ENCODE assay signal across 1 cellular context in genomic region chr2:138282014-138282413, GRCh38.
TF ChIP-seq lines count a peak whose summit lies in the region.

No MANE protein-coding gene starts in this region.

TF ChIP-seq in HepG2, 621 proteins besides CTCF, POLR2A, EP300 and RAD21 (continued from another document and continues in another):
- peak; percentile 92 for TF ChIP-seq ZBTB10 (CRISPR knock-in tag; IDR thresholded peaks at IDR 0.05; ENCODE audit: borderline replicate concordance)
- TF ChIP-seq ZBED4 (CRISPR knock-in tag; IDR thresholded peaks at IDR 0.05; ENCODE audit: borderline replicate concordance) = no peak
- TF ChIP-seq TCF7 (IDR thresholded peaks at IDR 0.05; ENCODE audit: low read depth) = no peak
- peak; percentile 32 for TF ChIP-seq STAG1 (CRISPR knock-in tag; IDR thresholded peaks at IDR 0.05)
- TF ChIP-seq HOXD1 (CRISPR knock-in tag; IDR thresholded peaks at IDR 0.05) = peak; percentile 59; the same call in 1 of the 2 replicates
- TF ChIP-seq, protein P1, sequence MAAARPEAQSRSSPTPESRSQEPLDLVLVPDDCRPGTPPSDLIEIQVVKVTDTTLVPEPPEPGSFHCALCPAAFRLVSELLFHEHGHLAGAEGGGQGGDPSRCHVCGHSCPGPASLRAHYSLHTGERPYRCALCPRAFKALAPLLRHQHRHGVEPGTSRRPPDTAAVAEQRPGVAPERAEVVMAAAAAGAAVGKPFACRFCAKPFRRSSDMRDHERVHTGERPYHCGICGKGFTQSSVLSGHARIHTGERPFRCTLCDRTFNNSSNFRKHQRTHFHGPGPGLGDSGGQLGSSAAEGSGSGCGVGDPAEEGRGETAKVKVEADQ (CRISPR knock-in tag; IDR thresholded peaks at IDR 0.05; ENCODE audit: borderline replicate concordance) = no peak
- TF ChIP-seq CCDC6 (CRISPR knock-in tag; IDR thresholded peaks at IDR 0.05) = no peak
- TF ChIP-seq ZBTB37 (CRISPR knock-in tag; IDR thresholded peaks at IDR 0.05) = peak; percentile 94
- no peak for TF ChIP-seq ZNF773 (CRISPR knock-in tag; IDR thresholded peaks at IDR 0.05; ENCODE audit: borderline replicate concordance)
- TF ChIP-seq RERE (CRISPR knock-in tag; IDR thresholded peaks at IDR 0.05; ENCODE audit: low read depth) = no peak
- TF ChIP-seq NCOA2 (CRISPR knock-in tag; IDR thresholded peaks at IDR 0.05) = peak; percentile 24; the same call in 1 of the 2 replicates
- peak; percentile 45; the same call in 1 of the 2 replicates for TF ChIP-seq PHF21A (CRISPR knock-in tag; IDR thresholded peaks at IDR 0.05)
- TF ChIP-seq EEA1 (CRISPR knock-in tag; IDR thresholded peaks at IDR 0.05; ENCODE audit: borderline replicate concordance) = no peak
- peak; percentile 66; the same call in 1 of the 2 replicates for TF ChIP-seq FOXK1 (CRISPR knock-in tag; IDR thresholded peaks at IDR 0.05; ENCODE audit: borderline replicate concordance, low read depth)
- TF ChIP-seq ZBTB7B (CRISPR knock-in tag; IDR thresholded peaks at IDR 0.05) = 0 out of 2 replicates have a peak, but pooled peaks have one; percentile 30
- TF ChIP-seq, protein P2, sequence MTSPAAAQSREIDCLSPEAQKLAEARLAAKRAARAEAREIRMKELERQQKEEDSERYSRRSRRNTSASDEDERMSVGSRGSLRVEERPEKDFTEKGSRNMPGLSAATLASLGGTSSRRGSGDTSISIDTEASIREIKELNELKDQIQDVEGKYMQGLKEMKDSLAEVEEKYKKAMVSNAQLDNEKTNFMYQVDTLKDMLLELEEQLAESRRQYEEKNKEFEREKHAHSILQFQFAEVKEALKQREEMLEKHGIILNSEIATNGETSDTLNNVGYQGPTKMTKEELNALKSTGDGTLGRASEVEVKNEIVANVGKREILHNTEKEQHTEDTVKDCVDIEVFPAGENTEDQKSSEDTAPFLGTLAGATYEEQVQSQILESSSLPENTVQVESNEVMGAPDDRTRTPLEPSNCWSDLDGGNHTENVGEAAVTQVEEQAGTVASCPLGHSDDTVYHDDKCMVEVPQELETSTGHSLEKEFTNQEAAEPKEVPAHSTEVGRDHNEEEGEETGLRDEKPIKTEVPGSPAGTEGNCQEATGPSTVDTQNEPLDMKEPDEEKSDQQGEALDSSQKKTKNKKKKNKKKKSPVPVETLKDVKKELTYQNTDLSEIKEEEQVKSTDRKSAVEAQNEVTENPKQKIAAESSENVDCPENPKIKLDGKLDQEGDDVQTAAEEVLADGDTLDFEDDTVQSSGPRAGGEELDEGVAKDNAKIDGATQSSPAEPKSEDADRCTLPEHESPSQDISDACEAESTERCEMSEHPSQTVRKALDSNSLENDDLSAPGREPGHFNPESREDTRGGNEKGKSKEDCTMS (CRISPR knock-in tag; conservative IDR thresholded peaks at IDR 0.05) = no peak
- peak; percentile 64; the same call in 1 of the 2 replicates for TF ChIP-seq ZNF331 (CRISPR knock-in tag; IDR thresholded peaks at IDR 0.05)
- TF ChIP-seq MATR3 (CRISPR knock-in tag; IDR thresholded peaks at IDR 0.05) = no peak
- TF ChIP-seq BRCA1 (CRISPR knock-in tag; IDR thresholded peaks at IDR 0.05) = 0 out of 2 replicates have a peak, but pooled peaks have one; percentile 62
- TF ChIP-seq ZFP90 (CRISPR knock-in tag; IDR thresholded peaks at IDR 0.05; ENCODE audit: borderline replicate concordance) = no peak
- TF ChIP-seq AHR (CRISPR knock-in tag; IDR thresholded peaks at IDR 0.05) = no peak
- TF ChIP-seq ZNF766 (CRISPR knock-in tag; IDR thresholded peaks at IDR 0.05; ENCODE audit: borderline replicate concordance) = no peak
- no peak for TF ChIP-seq HHEX (CRISPR knock-in tag; IDR thresholded peaks at IDR 0.05)
- TF ChIP-seq HNF1B (CRISPR knock-in tag; IDR thresholded peaks at IDR 0.05) = peak; percentile 75
- no peak for TF ChIP-seq ZC3H4 (CRISPR knock-in tag; IDR thresholded peaks at IDR 0.05; ENCODE audit: borderline replicate concordance)
- peak; percentile 65 for TF ChIP-seq SAP130 (CRISPR knock-in tag; IDR thresholded peaks at IDR 0.05; ENCODE audit: low read depth)
- TF ChIP-seq ZIK1 (CRISPR knock-in tag; IDR thresholded peaks at IDR 0.05; ENCODE audit: borderline replicate concordance, low read depth) = 0 out of 2 replicates have a peak, but pooled peaks have one; percentile 47
- TF ChIP-seq ZNF431 (CRISPR knock-in tag; IDR thresholded peaks at IDR 0.05; ENCODE audit: borderline replicate concordance, low read depth) = no peak
- no peak for TF ChIP-seq ZNF44 (CRISPR knock-in tag; IDR thresholded peaks at IDR 0.05)
- TF ChIP-seq, protein P3, sequence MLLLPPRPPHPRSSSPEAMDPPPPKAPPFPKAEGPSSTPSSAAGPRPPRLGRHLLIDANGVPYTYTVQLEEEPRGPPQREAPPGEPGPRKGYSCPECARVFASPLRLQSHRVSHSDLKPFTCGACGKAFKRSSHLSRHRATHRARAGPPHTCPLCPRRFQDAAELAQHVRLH (CRISPR knock-in tag; IDR thresholded peaks at IDR 0.05; ENCODE audit: borderline replicate concordance, low read depth) = no peak
- 0 out of 2 replicates have a peak, but pooled peaks have one; percentile 19 for TF ChIP-seq ZNF792 (CRISPR knock-in tag; IDR thresholded peaks at IDR 0.05)
- peak; percentile 66; the same call in 1 of the 2 replicates for TF ChIP-seq SOX5 (CRISPR knock-in tag; IDR thresholded peaks at IDR 0.05; ENCODE audit: borderline replicate concordance)
- no peak for TF ChIP-seq JDP2 (CRISPR knock-in tag; IDR thresholded peaks at IDR 0.05; ENCODE audit: borderline replicate concordance)
- no peak for TF ChIP-seq MXD4 (CRISPR knock-in tag; IDR thresholded peaks at IDR 0.05)
- TF ChIP-seq FOXK2 (IDR thresholded peaks at IDR 0.05) = peak; percentile 88
- TF ChIP-seq DRAP1 (CRISPR knock-in tag; IDR thresholded peaks at IDR 0.05) = peak; percentile 23; the same call in 1 of the 2 replicates
- TF ChIP-seq, protein P4, sequence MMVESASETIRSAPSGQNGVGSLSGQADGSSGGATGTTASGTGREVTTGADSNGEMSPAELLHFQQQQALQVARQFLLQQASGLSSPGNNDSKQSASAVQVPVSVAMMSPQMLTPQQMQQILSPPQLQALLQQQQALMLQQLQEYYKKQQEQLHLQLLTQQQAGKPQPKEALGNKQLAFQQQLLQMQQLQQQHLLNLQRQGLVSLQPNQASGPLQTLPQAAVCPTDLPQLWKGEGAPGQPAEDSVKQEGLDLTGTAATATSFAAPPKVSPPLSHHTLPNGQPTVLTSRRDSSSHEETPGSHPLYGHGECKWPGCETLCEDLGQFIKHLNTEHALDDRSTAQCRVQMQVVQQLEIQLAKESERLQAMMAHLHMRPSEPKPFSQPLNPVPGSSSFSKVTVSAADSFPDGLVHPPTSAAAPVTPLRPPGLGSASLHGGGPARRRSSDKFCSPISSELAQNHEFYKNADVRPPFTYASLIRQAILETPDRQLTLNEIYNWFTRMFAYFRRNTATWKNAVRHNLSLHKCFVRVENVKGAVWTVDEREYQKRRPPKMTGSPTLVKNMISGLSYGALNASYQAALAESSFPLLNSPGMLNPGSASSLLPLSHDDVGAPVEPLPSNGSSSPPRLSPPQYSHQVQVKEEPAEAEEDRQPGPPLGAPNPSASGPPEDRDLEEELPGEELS (CRISPR knock-in tag; IDR thresholded peaks at IDR 0.05) = peak; percentile 61
- no peak for TF ChIP-seq ZNF644 (CRISPR knock-in tag; IDR thresholded peaks at IDR 0.05; ENCODE audit: low read depth)
